Comparison of ENCODE assay signal across 2 cellular contexts in genomic region chr16:3089717-3090592, GRCh38.
TF ChIP-seq lines count a peak whose summit lies in the region.

No MANE protein-coding gene starts in this region.

TF ChIP-seq in SK-N-SH, 30 proteins besides CTCF, POLR2A, EP300 and RAD21:
- peak; percentile 49 for TF ChIP-seq NRF1 (IDR thresholded peaks at IDR 0.05; ENCODE audit: low read depth, low read length)
- TF ChIP-seq NFIC (IDR thresholded peaks at IDR 0.05; ENCODE audit: borderline replicate concordance): no peak
- TF ChIP-seq USF2 (IDR thresholded peaks at IDR 0.05; ENCODE audit: borderline replicate concordance, low read depth, low read length): no peak
- no peak for TF ChIP-seq SMC3 (IDR thresholded peaks at IDR 0.05; ENCODE audit: low read depth, low read length)

TF ChIP-seq in SK-N-SH treated with all-trans-retinoic acid at 6 μM for 48 hours, 23 proteins besides CTCF, POLR2A, EP300 and RAD21:
- no peak for TF ChIP-seq SNAI2 (CRISPR knock-in tag; IDR thresholded peaks at IDR 0.05)
- TF ChIP-seq TOX (CRISPR knock-in tag; IDR thresholded peaks at IDR 0.05; ENCODE audit: borderline replicate concordance): no peak
- TF ChIP-seq ZC3H10 (CRISPR knock-in tag; IDR thresholded peaks at IDR 0.05): no peak
- TF ChIP-seq CREB5 (CRISPR knock-in tag; IDR thresholded peaks at IDR 0.05; ENCODE audit: low read depth): no peak
- no peak for TF ChIP-seq POU6F1 (CRISPR knock-in tag; IDR thresholded peaks at IDR 0.05; ENCODE audit: borderline replicate concordance, low read depth)
- TF ChIP-seq ESRRG (CRISPR knock-in tag; IDR thresholded peaks at IDR 0.05): no peak
- no peak for TF ChIP-seq ZNF70 (CRISPR knock-in tag; IDR thresholded peaks at IDR 0.05)
- no peak for TF ChIP-seq TCF4 (CRISPR knock-in tag; IDR thresholded peaks at IDR 0.05; ENCODE audit: borderline replicate concordance)
- no peak for TF ChIP-seq PPARA (CRISPR knock-in tag; IDR thresholded peaks at IDR 0.05; ENCODE audit: borderline replicate concordance)
- TF ChIP-seq ZFP30 (CRISPR knock-in tag; IDR thresholded peaks at IDR 0.05): no peak
